In the genomic region with DNA sequence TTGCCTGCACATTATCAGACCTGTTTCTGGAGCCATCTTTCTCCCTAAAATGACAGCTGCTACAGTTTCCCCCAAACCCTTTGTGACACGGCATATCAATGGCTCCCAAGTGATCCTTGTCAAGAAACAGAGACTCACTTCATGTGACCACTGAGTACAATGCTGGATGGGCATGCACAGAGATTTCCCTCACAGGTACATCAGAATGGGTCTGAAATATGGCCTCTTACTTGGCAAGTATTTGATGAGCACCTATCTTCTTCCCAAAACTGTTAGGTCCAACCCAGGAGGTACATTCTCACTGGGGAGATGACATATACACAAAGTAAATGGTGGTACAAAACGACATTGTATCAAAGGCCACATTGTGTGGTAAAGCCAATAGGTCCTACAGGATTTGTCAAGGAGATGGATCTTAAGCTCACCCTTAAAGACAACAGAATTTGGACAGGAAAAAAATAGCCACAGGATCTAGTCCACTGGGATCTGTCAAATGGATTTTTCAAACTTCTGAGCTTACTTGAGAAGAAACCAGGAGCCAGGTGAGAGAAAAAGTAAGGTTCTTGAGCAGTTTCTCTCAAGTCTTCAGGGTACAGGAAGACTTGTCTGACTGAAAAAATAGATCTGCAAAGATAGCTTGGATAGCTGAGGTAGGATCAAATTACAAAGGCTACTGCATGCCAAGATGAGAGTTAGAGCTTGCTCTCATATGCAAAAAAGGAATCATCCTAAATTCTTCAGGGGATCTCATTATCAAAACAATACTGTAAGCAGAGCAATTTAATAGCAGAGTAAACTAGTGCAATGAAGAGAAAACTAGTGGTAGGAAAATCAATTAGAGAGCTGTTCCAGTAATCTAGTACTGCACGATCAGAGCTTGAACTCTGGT, we compare ENCODE assay signal across 1 cellular context.
TF ChIP-seq lines count a peak whose summit lies in the region.

No MANE protein-coding gene starts in this region.

TF ChIP-seq in H1, 55 proteins besides CTCF, POLR2A, EP300 and RAD21:
- TF ChIP-seq CHD1 (IDR thresholded peaks at IDR 0.05; ENCODE audit: low read depth, low read length) (no peak), SP2 (IDR thresholded peaks at IDR 0.05; ENCODE audit: low read length) (no peak), SIRT6 (IDR thresholded peaks at IDR 0.05; ENCODE audit: low read length) (no peak), MAX (IDR thresholded peaks at IDR 0.05) (no peak), YY1 (IDR thresholded peaks at IDR 0.05; ENCODE audit: low read depth, low read length) (no peak), RFX5 (IDR thresholded peaks at IDR 0.05; ENCODE audit: borderline replicate concordance, low read depth, low read length) (no peak), PHF8 (conservative IDR thresholded peaks at IDR 0.05; ENCODE audit: low read depth, low read length) (no peak), NRF1 (IDR thresholded peaks at IDR 0.05; ENCODE audit: low read depth, low read length) (no peak), ASH2L (IDR thresholded peaks at IDR 0.05; ENCODE audit: low read length) (no peak), RXRA (IDR thresholded peaks at IDR 0.05; ENCODE audit: insufficient read depth, low read depth, low read length) (no peak), CEBPB (IDR thresholded peaks at IDR 0.05; ENCODE audit: low read depth, low read length) (no peak), TBP (IDR thresholded peaks at IDR 0.05; ENCODE audit: low read depth, low read length) (no peak), CHD7 (IDR thresholded peaks at IDR 0.05; ENCODE audit: insufficient replicate concordance, low read length) (no peak)
- TF ChIP-seq, protein P1, sequence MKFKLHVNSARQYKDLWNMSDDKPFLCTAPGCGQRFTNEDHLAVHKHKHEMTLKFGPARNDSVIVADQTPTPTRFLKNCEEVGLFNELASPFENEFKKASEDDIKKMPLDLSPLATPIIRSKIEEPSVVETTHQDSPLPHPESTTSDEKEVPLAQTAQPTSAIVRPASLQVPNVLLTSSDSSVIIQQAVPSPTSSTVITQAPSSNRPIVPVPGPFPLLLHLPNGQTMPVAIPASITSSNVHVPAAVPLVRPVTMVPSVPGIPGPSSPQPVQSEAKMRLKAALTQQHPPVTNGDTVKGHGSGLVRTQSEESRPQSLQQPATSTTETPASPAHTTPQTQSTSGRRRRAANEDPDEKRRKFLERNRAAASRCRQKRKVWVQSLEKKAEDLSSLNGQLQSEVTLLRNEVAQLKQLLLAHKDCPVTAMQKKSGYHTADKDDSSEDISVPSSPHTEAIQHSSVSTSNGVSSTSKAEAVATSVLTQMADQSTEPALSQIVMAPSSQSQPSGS (IDR thresholded peaks at IDR 0.05; ENCODE audit: low read length) = no peak
